Comparison of ENCODE assay signal across 10 cellular contexts in the genomic region with DNA sequence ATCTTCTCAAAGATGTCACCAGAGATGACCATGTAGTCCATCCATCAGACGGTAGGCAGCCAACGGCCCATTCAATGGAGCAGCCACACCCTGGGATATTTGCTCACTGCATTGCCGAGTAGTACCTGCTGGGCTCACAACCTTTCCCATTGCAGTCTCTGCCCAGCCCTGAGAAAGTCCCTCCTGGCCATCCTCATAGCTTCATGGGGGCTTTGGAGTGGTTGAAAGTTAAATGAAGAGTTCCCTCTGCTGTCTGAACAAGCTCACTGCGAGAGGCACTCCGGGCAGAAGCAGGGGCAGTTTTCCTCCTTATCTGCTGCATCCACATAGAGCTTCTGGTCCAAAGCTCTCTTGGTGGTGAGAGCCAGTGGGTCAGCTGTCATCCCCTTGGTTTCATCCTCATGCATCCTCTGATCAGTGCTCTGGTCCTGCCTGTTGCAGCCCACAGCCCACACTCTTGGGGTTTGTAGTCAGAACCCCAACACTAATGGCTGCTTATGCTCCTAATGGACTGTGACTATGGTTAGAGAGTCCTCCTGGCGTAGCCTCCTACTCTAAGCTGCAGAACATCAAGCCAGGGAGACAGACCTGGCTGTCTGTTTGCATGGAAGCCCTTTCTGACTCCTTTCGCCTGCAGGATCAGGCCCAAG. TPM values are rescaled to one million over a fixed set of nuclear protein-coding genes. Genes with fewer than 3 reads are reported as not detected.
DNase-seq lines count a peak whose midpoint lies in the region; ATAC-seq, FAIRE-seq and TF ChIP-seq lines count a peak whose summit lies in the region.
"Had no signal": no experiment of that assay in that cellular context is flagged by ENCODE, and none has a peak within 500 bp of the region (broad histone marks: within the 10 kb centered on the region; RNA-seq: fewer than 3 reads in every experiment).

No MANE protein-coding gene starts in this region.

- in situ Hi-C loops in GM13976 (cut with MboI; ENCODE audit: low sequenced_read_pairs, unreplicated experiment) (loop anchor here (10.0 kb wide), 1 partner anchor 162 kb away; no protein-coding TSS in a partner anchor), astrocyte of the cerebellum (cut with HindIII; ENCODE audit: low sequenced_read_pairs) (loop anchor here (25.0 kb wide), 1 partner anchor 105 kb away; no protein-coding TSS in a partner anchor), HepG2 (cut with HindIII; ENCODE audit: extremely low pct_ligation_motif_present, low pct_unique_long_range_greater_than_20kb) (loop anchor here (5.0 to 25.0 kb wide), 3 partner anchors 170 to 605 kb away; no protein-coding TSS in a partner anchor)

- H3K79me2 ChIP-seq in HepG2 (ENCODE audit: insufficient read depth, low read length): no peaks in the 10 kb centered on the region

- peaks cover 24% of the 10 kb centered on the region for H3K4me1 ChIP-seq in HepG2 (ENCODE audit: insufficient read depth, low read length)

- H3K9me3 ChIP-seq in HepG2 (ENCODE audit: low read length): no peaks in the 10 kb centered on the region

- FAIRE-seq in HepG2 (lab: Jason Lieb, UNC): peak; percentile 57

- no peaks in the 10 kb centered on the region for H3K36me3 ChIP-seq in HepG2 (replicated peaks in 1 of 2; ENCODE audit: control insufficient read depth in 1 of 2, insufficient read depth in 2 of 2, low read length in 2 of 2)

- H3K27me3 ChIP-seq in HepG2 (ENCODE audit: control insufficient read depth in 1 of 2, insufficient read depth in 2 of 2, low read length in 2 of 2): no peaks in the 10 kb centered on the region

- ATAC-seq in HepG2: peak; percentile 86
- no peak for ATAC-seq in HG02938 (IDR thresholded peaks at IDR 0.05; ENCODE audit: unreplicated experiment)
- no peak for ATAC-seq in HG03342 (IDR thresholded peaks at IDR 0.05; ENCODE audit: unreplicated experiment)

- H3K4me3 ChIP-seq in astrocyte of the cerebellum (ENCODE audit: low read depth, low read length) (no peak overlapping the region), HepG2 (replicated peaks in 1 of 3; ENCODE audit: insufficient read depth in 1 of 3, low read depth in 2 of 3, low read length in 3 of 3) (no peak overlapping the region)

- peaks cover 85 to 87% of the 10 kb centered on the region in 2 donors for H3K36me3 Mint-ChIP-seq in CD14-positive monocyte

- no peak overlapping the region for H3K4me3 Mint-ChIP-seq in CD14-positive monocyte

- no peaks in the 10 kb centered on the region for H3K9me3 Mint-ChIP-seq in CD14-positive monocyte
- H3K9me3 Mint-ChIP-seq: naive B cell had no signal

- intact Hi-C loops in CD14-positive monocyte (cut with micrococcal nuclease): loop anchor here (10.0 kb wide), 1 partner anchor 232 kb away; no protein-coding TSS in a partner anchor
- intact Hi-C loops in HepG2 (cut with micrococcal nuclease; ENCODE audit: unreplicated experiment): loop anchor here (1.0 to 5.0 kb wide), 3 partner anchors 168 to 500 kb away; no protein-coding TSS in a partner anchor

- WGBS in HepG2 (ENCODE audit: low lambda C conversion rate): 31% methylated on average over 6 of the region's 7 CpGs

- peak overlapping the region in 2 of 7 donors; percentile 24 to 46 for H3K27ac Mint-ChIP-seq in CD14-positive monocyte

- H3K9ac ChIP-seq in HepG2 (ENCODE audit: insufficient read depth, low read depth, low read length): no peak overlapping the region

- H3K27me3 Mint-ChIP-seq in CD14-positive monocyte (ENCODE audit: low read depth in 3 of 3): no peaks in the 10 kb centered on the region
- H3K27me3 Mint-ChIP-seq: naive B cell had no signal

- no TSS peak for BruUV-seq in HepG2 (replicated peaks; lab: Mats Ljungman, UMichigan)

- peak; percentile 33 for TF ChIP-seq CTCF in CD14-positive monocyte (IDR thresholded peaks at IDR 0.05)
- TF ChIP-seq CTCF in GM13976 (IDR thresholded peaks at IDR 0.05; ENCODE audit: borderline replicate concordance, control extremely low read depth, extremely low read depth, insufficient read depth, missing control alignments): peak; percentile 48
- TF ChIP-seq CTCF in astrocyte of the cerebellum (IDR thresholded peaks at IDR 0.05; ENCODE audit: low read depth, low read length, missing control alignments): peak; percentile 85
- peak; percentile 82 for TF ChIP-seq CTCF in HepG2 (CRISPR knock-in tag; IDR thresholded peaks at IDR 0.05)

- TF ChIP-seq RAD21 in HepG2 (CRISPR knock-in tag; IDR thresholded peaks at IDR 0.05): peak; percentile 69

- CTCF ChIA-PET in HepG2 (lab: Yijun Ruan, JAX; ENCODE audit: low intra/inter-chr PET ratio, low total read pairs): interaction anchor here (1.7 to 3.4 kb wide), 2 partner anchors 168 to 225 kb away, joined by 9 to 22 read pairs; partner anchors contain the start of gene TEX48

- no peaks in the 10 kb centered on the region for H4K20me1 ChIP-seq in HepG2 (ENCODE audit: insufficient read depth, low read length)

- peaks cover 40% of the 10 kb centered on the region for H3K4me1 Mint-ChIP-seq in CD14-positive monocyte

- POLR2A ChIA-PET in HepG2 (lab: Yijun Ruan, JAX): interaction anchor here (0.6 to 1.5 kb wide), 5 partner anchors 9 to 169 kb away, joined by 3 to 8 read pairs (median 3); no protein-coding TSS in a partner anchor

- H3K27ac ChIP-seq in HepG2 (ENCODE audit: extremely low read length, insufficient read depth, low read length): no peak overlapping the region

- no peak for DNase-seq in CD14-positive monocyte (ENCODE audit: low spot score)
- peak; percentile 29 for DNase-seq in GM13976 (ENCODE audit: low spot score)
- DNase-seq in NCI-H524 treated with DMSO at 0.1 percent for 48 hours (lab: John Stamatoyannopoulos, UW): peak; percentile 7
- peak; percentile 37 for DNase-seq in astrocyte of the cerebellum (ENCODE audit: low read depth)
- DNase-seq in HepG2 (ENCODE audit: low spot score): peak; percentile 55
- DNase-seq in activated gamma-delta T cell (lab: John Stamatoyannopoulos, UW): no peak
- DNase-seq: naive B cell had no signal

- no peak overlapping the region for H3K4me2 ChIP-seq in HepG2 (ENCODE audit: low read depth, low read length)

- TF ChIP-seq POLR2A in HepG2 (IDR thresholded peaks at IDR 0.05; ENCODE audit: insufficient read depth in 1 of 2, low read depth in 2 of 2, low read length in 2 of 2): no peak

- H2AFZ ChIP-seq in HepG2 (ENCODE audit: low read length): no peak overlapping the region

- TF ChIP-seq EP300 in HepG2 (IDR thresholded peaks at IDR 0.05; ENCODE audit: low read depth in 2 of 2, low read length in 2 of 2) (no peak), HepG2 (CRISPR knock-in tag; IDR thresholded peaks at IDR 0.05; ENCODE audit: borderline replicate concordance) (no peak)

TF ChIP-seq in HepG2, 621 proteins besides CTCF, POLR2A, EP300 and RAD21 (continues in another document):
- TF ChIP-seq SMC3 (IDR thresholded peaks at IDR 0.05; ENCODE audit: low read length) (peak; percentile 85), BCL6 (CRISPR knock-in tag; IDR thresholded peaks at IDR 0.05) (0 out of 2 replicates have a peak, but pooled peaks have one; percentile 2), ZNF883 (CRISPR knock-in tag; IDR thresholded peaks at IDR 0.05; ENCODE audit: not compliant biosample characterization) (no peak), ZNF335 (CRISPR knock-in tag; IDR thresholded peaks at IDR 0.05) (no peak), ZNF510 (CRISPR knock-in tag; IDR thresholded peaks at IDR 0.05; ENCODE audit: low read depth) (no peak), PRMT3 (CRISPR knock-in tag; IDR thresholded peaks at IDR 0.05; ENCODE audit: borderline replicate concordance, low read depth) (no peak)
- TF ChIP-seq, protein P1, sequence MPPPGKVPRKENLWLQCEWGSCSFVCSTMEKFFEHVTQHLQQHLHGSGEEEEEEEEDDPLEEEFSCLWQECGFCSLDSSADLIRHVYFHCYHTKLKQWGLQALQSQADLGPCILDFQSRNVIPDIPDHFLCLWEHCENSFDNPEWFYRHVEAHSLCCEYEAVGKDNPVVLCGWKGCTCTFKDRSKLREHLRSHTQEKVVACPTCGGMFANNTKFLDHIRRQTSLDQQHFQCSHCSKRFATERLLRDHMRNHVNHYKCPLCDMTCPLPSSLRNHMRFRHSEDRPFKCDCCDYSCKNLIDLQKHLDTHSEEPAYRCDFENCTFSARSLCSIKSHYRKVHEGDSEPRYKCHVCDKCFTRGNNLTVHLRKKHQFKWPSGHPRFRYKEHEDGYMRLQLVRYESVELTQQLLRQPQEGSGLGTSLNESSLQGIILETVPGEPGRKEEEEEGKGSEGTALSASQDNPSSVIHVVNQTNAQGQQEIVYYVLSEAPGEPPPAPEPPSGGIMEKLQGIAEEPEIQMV (CRISPR knock-in tag; IDR thresholded peaks at IDR 0.05; ENCODE audit: low read depth): no peak
- TF ChIP-seq, protein P2, sequence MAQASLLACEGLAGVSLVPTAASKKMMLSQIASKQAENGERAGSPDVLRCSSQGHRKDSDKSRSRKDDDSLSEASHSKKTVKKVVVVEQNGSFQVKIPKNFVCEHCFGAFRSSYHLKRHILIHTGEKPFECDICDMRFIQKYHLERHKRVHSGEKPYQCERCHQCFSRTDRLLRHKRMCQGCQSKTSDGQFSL (CRISPR knock-in tag; IDR thresholded peaks at IDR 0.05): no peak

RNA-seq across cellular contexts. Expression of gene TNFSF8, which starts 23.3 kb away (rescaled TPM):
- polyA plus RNA-seq in CD14-positive monocyte: 10 to 100 TPM; 34.0 to 42.9 TPM
- not detected in 2 replicates for total RNA-seq in HepG2 (2016; rRNA removed; fragmentation: Illumina TruSeq; extraction: Trizol)
- not detected in 2 replicates for total RNA-seq in HepG2 (2016; cell fraction: cytosol; rRNA removed; fragmentation: Illumina TruSeq; extraction: Trizol; ENCODE audit: low read depth)
- total RNA-seq in HepG2 (2016; cell fraction: insoluble cytoplasmic fraction; rRNA removed; fragmentation: Illumina TruSeq; extraction: Trizol): not detected in 2 replicates
- total RNA-seq in HepG2 (2016; cell fraction: membrane; rRNA removed; fragmentation: Illumina TruSeq; extraction: Trizol): not detected in 2 replicates
- not detected in 2 replicates for total RNA-seq in HepG2 (2016; cell fraction: nucleus; rRNA removed; fragmentation: Illumina TruSeq; extraction: Trizol)
- polyA plus RNA-seq in HepG2 (2011; rRNA removed): not detected in 2 replicates
- polyA plus RNA-seq in HepG2 (2011; cell fraction: cytosol; rRNA removed): not detected in 2 replicates
- not detected in 2 replicates for polyA plus RNA-seq in HepG2 (2011; cell fraction: nucleus; rRNA removed)
- polyA plus RNA-seq in HepG2 (2012): not detected in 2 replicates
- not detected in 2 replicates for polyA plus RNA-seq in HepG2 (2016; cell fraction: cytosol; fragmentation: Illumina TruSeq; extraction: Trizol; ENCODE audit: low read depth)
- not detected in 2 replicates for polyA plus RNA-seq in HepG2 (2016; cell fraction: insoluble cytoplasmic fraction; fragmentation: Illumina TruSeq; extraction: Trizol; ENCODE audit: low read depth)
- polyA plus RNA-seq in HepG2 (2016; cell fraction: membrane; fragmentation: Illumina TruSeq; extraction: Trizol; ENCODE audit: low read depth): not detected in 2 replicates
- polyA plus RNA-seq in HepG2 (2016; cell fraction: nucleus; fragmentation: Illumina TruSeq; extraction: Trizol; ENCODE audit: insufficient read depth, low read depth): not detected in 2 replicates
- not detected in 2 replicates for polyA minus RNA-seq in HepG2 (2011; rRNA and poly(A)+ RNA removed; ENCODE audit: low replicate concordance)
- not detected in 2 replicates for polyA minus RNA-seq in HepG2 (2011; cell fraction: cytosol; rRNA and poly(A)+ RNA removed)
- not detected in 2 replicates for polyA minus RNA-seq in HepG2 (2011; cell fraction: nucleus; rRNA and poly(A)+ RNA removed)
- total RNA-seq: NCI-H460 had no signal

Comparison
In these comparisons a context has a peak if more than half of its experiments do, and no peak if none do; other contexts are left out.
1. DNase-seq: peak in GM13976 (single experiment), NCI-H524 treated with DMSO at 0.1 percent for 48 hours (single experiment), astrocyte of the cerebellum (single experiment) and HepG2 (single experiment); none in CD14-positive monocyte (single experiment) and activated gamma-delta T cell (single experiment).
2. CTCF ChIP-seq: peak in every context shown above with its lines; median percentile 85 in astrocyte of the cerebellum; 82 in HepG2; 48 in GM13976; 33 in CD14-positive monocyte.
3. RNA of gene TNFSF8, which starts 23.3 kb away (polyA plus RNA-seq): 34.0 to 42.9 TPM in CD14-positive monocyte; not detected in HepG2; every median in the first group is over 10 times any median in the second.